20 cellular contexts compared by ENCODE assay signal in the genomic region with DNA sequence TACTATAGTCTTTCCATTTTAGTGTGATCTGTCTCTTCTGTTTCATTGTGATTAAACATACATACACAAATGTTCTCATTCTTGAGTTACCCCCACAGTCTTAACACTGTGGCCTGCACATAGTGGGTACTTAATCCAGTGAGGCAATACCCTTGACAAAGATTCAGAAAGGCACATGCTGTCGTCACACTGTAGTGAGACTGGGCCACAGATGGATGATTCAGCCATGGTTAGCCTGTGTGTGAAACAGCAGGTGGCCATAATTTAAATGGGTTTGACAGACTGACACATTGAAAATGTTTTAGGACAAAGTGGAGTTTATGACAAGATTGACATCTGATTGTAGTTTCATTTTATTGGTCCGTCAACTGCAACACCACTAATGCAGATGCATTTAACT.
"Had no signal": no experiment of that assay in that cellular context is flagged by ENCODE, and none has a peak within 500 bp of the region (broad histone marks: within the 10 kb centered on the region; RNA-seq: fewer than 3 reads in every experiment).

No MANE protein-coding gene starts in this region.

- ATAC-seq: activated CD8-positive, alpha-beta T cell treated with anti-CD3 and anti-CD28 coated beads for 36 hours; activated T-cell treated with anti-CD3 and anti-CD28 coated beads, Interleukin-2, amount 50 U/mL, for 4 hours; gastrocnemius medialis; left colon; lower lobe of right lung; naive thymus-derived CD4-positive, alpha-beta T cell; WTC11 had no signal

- DNase-seq: activated CD4-positive, alpha-beta T cell treated with anti-CD3 and anti-CD28 coated beads for 4 hours; activated CD8-positive, alpha-beta T cell treated with anti-CD3 and anti-CD28 coated beads for 36 hours; activated effector memory CD4-positive, alpha-beta T cell treated with Interleukin-2 at 50 U/mL for 16 hours; activated naive CD4-positive, alpha-beta T cell treated with anti-CD3 and anti-CD28 coated beads, Interleukin-2, amount 50 U/mL, for 16 hours; activated T-cell treated with anti-CD3 and anti-CD28 coated beads, Interleukin-2, amount 50 U/mL, for 4 hours; adrenal gland; gastrocnemius medialis; heart left ventricle; left colon; lower lobe of right lung; midbrain; naive thymus-derived CD4-positive, alpha-beta T cell; posterior cingulate gyrus; stimulated activated CD4-positive, alpha-beta T cell treated with anti-CD3 and anti-CD28 coated beads, Interleukin-15, amount 100 ng/mL, for 24 hours; stimulated activated CD4-positive, alpha-beta T cell treated with anti-CD3 and anti-CD28 coated beads, Interleukin-4, amount 100 ng/mL, for 1 hour; stimulated activated naive CD4-positive, alpha-beta T cell; uterus had no signal

- H3K9me3 ChIP-seq: adrenal gland, gastrocnemius medialis, heart left ventricle, lower lobe of right lung, tibial nerve, uterus had no signal

- H3K36me3 ChIP-seq: adrenal gland, cardiac muscle cell, gastrocnemius medialis, heart left ventricle, lower lobe of right lung, tibial nerve, uterus had no signal

- H3K27ac Mint-ChIP-seq: activated CD8-positive, alpha-beta T cell treated with anti-CD3 and anti-CD28 coated beads for 36 hours; naive thymus-derived CD4-positive, alpha-beta T cell; WTC11 had no signal

- H3K4me1 ChIP-seq: adrenal gland, gastrocnemius medialis, lower lobe of right lung, uterus had no signal

- H3K9me3 Mint-ChIP-seq: activated CD8-positive, alpha-beta T cell treated with anti-CD3 and anti-CD28 coated beads for 36 hours; WTC11 had no signal

- H3K4me1 Mint-ChIP-seq: naive thymus-derived CD4-positive, alpha-beta T cell had no signal

- H3K27me3 ChIP-seq: adrenal gland, cardiac muscle cell, gastrocnemius medialis, heart left ventricle, tibial nerve, uterus had no signal

- H3K4me3 Mint-ChIP-seq: activated CD8-positive, alpha-beta T cell treated with anti-CD3 and anti-CD28 coated beads for 36 hours; activated T-cell treated with anti-CD3 and anti-CD28 coated beads, Interleukin-2, amount 50 U/mL, for 4 hours; naive thymus-derived CD4-positive, alpha-beta T cell; WTC11 had no signal

- H3K27ac ChIP-seq: adrenal gland, cardiac muscle cell, gastrocnemius medialis, heart left ventricle, lower lobe of right lung, tibial nerve, uterus had no signal

- H3K36me3 Mint-ChIP-seq: naive thymus-derived CD4-positive, alpha-beta T cell; WTC11 had no signal

- H3K4me3 ChIP-seq: adrenal gland, cardiac muscle cell, gastrocnemius medialis, heart left ventricle, lower lobe of right lung, tibial nerve, uterus had no signal
